Comparison of ENCODE assay signal across 9 cellular contexts in genomic region chr3:101561630-101562328, GRCh38. TPM values are rescaled to one million over a fixed set of nuclear protein-coding genes. Genes with fewer than 3 reads are reported as not detected.
DNase-seq lines count a peak whose midpoint lies in the region; ATAC-seq, FAIRE-seq and TF ChIP-seq lines count a peak whose summit lies in the region.
"Had no signal": no experiment of that assay in that cellular context is flagged by ENCODE, and none has a peak within 500 bp of the region (broad histone marks: within the 10 kb centered on the region; RNA-seq: fewer than 3 reads in every experiment).

Gene TRMT10C, plus strand, starts transcription at chr3:101561868. Its CDS starts 2,914 bp downstream, at chr3:101564782.

- H3K27ac ChIP-seq in kidney (ENCODE audit: low read depth in 2 of 2, low read length in 2 of 2) = peak within 1 kb of the TSS; percentile 47 to 54

- intact Hi-C loops in kidney (cut with DNase I) = no loop called here

- H3K4me3 ChIP-seq in AG10803 (ENCODE audit: low read length) = peak within 1 kb of the TSS; percentile 97
- H3K4me3 ChIP-seq in kidney (ENCODE audit: low read length in 2 of 2) = peak within 1 kb of the TSS; percentile 98 to 100

- DNase-seq in AG10803 (ENCODE audit: low read depth) = peak; percentile 89
- DNase-seq in NCI-H510A (lab: John Stamatoyannopoulos, UW) = peak; percentile 57
- peak; percentile 86 for DNase-seq in activated CD4-positive, alpha-beta T cell treated with anti-CD3 and anti-CD28 coated beads for 1 hour
- DNase-seq in cerebellum (ENCODE audit: low spot score) = peak; percentile 95
- peak; percentile 95 for DNase-seq in kidney
- peak; percentile 93 for DNase-seq in stimulated activated CD4-positive, alpha-beta T cell treated with anti-CD3 and anti-CD28 coated beads, Interleukin-15, amount 100 ng/mL, for 24 hours

- no peak for FAIRE-seq in kidney (lab: Jason Lieb, UNC)
- FAIRE-seq: endometrium had no signal

- no peaks in the 10 kb centered on the region for H3K9me3 ChIP-seq in kidney (ENCODE audit: control insufficient read depth in 1 of 2, low read length in 2 of 2)

- no peaks in the 10 kb centered on the region for H3K4me1 ChIP-seq in kidney (ENCODE audit: control insufficient read depth in 1 of 2, insufficient read depth in 1 of 2, low read depth in 1 of 2, low read length in 2 of 2)

- ATAC-seq in GM19035 (IDR thresholded peaks at IDR 0.05; ENCODE audit: unreplicated experiment) (peak; percentile 100), HG03354 (IDR thresholded peaks at IDR 0.05; ENCODE audit: poor library complexity, severe bottlenecking, unreplicated experiment) (peak; percentile 100)

- H3K9ac ChIP-seq in kidney (ENCODE audit: low read length in 2 of 2) = peak within 1 kb of the TSS; percentile 94

- no peak for TF ChIP-seq CTCF in AG10803 (conservative IDR thresholded peaks at IDR 0.05; ENCODE audit: low read length)
- no peak for TF ChIP-seq CTCF in kidney (IDR thresholded peaks at IDR 0.05; ENCODE audit: borderline replicate concordance, extremely low read depth, insufficient read depth)

- peaks cover 0 to 11% of the 10 kb centered on the region in 2 donors for H3K36me3 ChIP-seq in kidney (ENCODE audit: control insufficient read depth in 1 of 2, insufficient read depth in 2 of 2, low read length in 2 of 2)

RNA-seq across cellular contexts. Expression of gene TRMT10C, which starts in this region (rescaled TPM):
- total RNA-seq in cerebellum (19.0 TPM), kidney (17.7 TPM)
- 27.5 TPM for polyA plus RNA-seq in kidney (ENCODE audit: insufficient read depth, low read depth, low replicate concordance)

Comparison
In these comparisons a context has a peak if more than half of its experiments do, and no peak if none do; other contexts are left out.
1. Peak in every context shown above with its lines: DNase-seq, ATAC-seq, H3K4me3 ChIP-seq and H3K27ac ChIP-seq.